1 cellular context compared by ENCODE assay signal in the genomic region with DNA sequence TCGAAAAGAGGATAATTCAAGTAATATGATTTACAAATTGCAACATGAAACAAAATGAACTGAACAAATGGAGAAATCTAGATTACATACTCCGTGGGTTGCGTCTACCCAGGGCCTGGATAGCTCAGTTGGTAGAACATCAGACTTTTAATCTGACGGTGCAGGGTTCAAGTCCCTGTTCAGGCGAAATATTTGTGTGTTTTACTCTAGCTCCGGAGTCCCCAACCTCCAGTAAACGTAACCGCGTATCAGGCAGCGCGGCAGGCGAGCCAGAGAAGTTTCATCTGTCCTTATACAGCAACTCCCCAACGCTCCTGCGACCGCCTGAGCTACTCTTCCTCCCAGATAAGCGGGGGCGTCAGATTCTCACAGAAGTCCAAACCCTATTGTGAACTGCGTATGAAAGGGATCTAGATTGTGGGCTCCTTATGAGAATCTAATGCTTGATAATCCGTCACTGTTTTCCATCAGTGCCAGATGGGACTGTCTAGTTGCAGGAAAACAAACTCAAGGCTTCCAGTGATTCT.
TF ChIP-seq lines count a peak whose summit lies in the region.

No MANE protein-coding gene starts in this region.

TF ChIP-seq in K562, 482 proteins besides CTCF, POLR2A, EP300 and RAD21 (continued from another document and continues in another):
- TF ChIP-seq, protein P1, sequence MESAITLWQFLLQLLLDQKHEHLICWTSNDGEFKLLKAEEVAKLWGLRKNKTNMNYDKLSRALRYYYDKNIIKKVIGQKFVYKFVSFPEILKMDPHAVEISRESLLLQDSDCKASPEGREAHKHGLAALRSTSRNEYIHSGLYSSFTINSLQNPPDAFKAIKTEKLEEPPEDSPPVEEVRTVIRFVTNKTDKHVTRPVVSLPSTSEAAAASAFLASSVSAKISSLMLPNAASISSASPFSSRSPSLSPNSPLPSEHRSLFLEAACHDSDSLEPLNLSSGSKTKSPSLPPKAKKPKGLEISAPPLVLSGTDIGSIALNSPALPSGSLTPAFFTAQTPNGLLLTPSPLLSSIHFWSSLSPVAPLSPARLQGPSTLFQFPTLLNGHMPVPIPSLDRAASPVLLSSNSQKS (CRISPR knock-in tag; IDR thresholded peaks at IDR 0.05): no peak
- TF ChIP-seq NFE2 (IDR thresholded peaks at IDR 0.05; ENCODE audit: low read depth): 0 out of 2 replicates have a peak, but pooled peaks have one; percentile 20
- TF ChIP-seq ZNF717 (CRISPR knock-in tag; IDR thresholded peaks at IDR 0.05): no peak
- TF ChIP-seq CCNT2 (IDR thresholded peaks at IDR 0.05; ENCODE audit: borderline replicate concordance, extremely low read depth, insufficient read length, low read depth, low read length): no peak
- peak in 1 of 2 experiments; percentile 84; a peak in 2 of 4 replicates for TF ChIP-seq CSDE1 (IDR thresholded peaks at IDR 0.05)
- TF ChIP-seq SNIP1 (IDR thresholded peaks at IDR 0.05; ENCODE audit: low read depth): 0 out of 2 replicates have a peak, but pooled peaks have one; percentile 4
- TF ChIP-seq, protein P2, sequence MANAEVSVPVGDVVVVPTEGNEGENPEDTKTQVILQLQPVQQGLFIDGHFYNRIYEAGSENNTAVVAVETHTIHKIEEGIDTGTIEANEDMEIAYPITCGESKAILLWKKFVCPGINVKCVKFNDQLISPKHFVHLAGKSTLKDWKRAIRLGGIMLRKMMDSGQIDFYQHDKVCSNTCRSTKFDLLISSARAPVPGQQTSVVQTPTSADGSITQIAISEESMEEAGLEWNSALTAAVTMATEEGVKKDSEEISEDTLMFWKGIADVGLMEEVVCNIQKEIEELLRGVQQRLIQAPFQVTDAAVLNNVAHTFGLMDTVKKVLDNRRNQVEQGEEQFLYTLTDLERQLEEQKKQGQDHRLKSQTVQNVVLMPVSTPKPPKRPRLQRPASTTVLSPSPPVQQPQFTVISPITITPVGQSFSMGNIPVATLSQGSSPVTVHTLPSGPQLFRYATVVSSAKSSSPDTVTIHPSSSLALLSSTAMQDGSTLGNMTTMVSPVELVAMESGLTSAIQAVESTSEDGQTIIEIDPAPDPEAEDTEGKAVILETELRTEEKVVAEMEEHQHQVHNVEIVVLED (CRISPR knock-in tag; IDR thresholded peaks at IDR 0.05): no peak; the same call in 1 of the 2 replicates
- TF ChIP-seq WHSC1 (IDR thresholded peaks at IDR 0.05; ENCODE audit: low read length): no peak
- TF ChIP-seq, protein P3, sequence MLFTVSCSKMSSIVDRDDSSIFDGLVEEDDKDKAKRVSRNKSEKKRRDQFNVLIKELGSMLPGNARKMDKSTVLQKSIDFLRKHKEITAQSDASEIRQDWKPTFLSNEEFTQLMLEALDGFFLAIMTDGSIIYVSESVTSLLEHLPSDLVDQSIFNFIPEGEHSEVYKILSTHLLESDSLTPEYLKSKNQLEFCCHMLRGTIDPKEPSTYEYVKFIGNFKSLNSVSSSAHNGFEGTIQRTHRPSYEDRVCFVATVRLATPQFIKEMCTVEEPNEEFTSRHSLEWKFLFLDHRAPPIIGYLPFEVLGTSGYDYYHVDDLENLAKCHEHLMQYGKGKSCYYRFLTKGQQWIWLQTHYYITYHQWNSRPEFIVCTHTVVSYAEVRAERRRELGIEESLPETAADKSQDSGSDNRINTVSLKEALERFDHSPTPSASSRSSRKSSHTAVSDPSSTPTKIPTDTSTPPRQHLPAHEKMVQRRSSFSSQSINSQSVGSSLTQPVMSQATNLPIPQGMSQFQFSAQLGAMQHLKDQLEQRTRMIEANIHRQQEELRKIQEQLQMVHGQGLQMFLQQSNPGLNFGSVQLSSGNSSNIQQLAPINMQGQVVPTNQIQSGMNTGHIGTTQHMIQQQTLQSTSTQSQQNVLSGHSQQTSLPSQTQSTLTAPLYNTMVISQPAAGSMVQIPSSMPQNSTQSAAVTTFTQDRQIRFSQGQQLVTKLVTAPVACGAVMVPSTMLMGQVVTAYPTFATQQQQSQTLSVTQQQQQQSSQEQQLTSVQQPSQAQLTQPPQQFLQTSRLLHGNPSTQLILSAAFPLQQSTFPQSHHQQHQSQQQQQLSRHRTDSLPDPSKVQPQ (CRISPR knock-in tag; IDR thresholded peaks at IDR 0.05; ENCODE audit: borderline replicate concordance): no peak
- TF ChIP-seq TBP (optimal IDR thresholded peaks at IDR 0.05; ENCODE audit: low read depth, low read length): peak; percentile 100
- no peak for TF ChIP-seq GTF2F1 (IDR thresholded peaks at IDR 0.05; ENCODE audit: low read depth, low read length)
- no peak for TF ChIP-seq SIRT6 (IDR thresholded peaks at IDR 0.05; ENCODE audit: low read depth, low read length)
- no peak for TF ChIP-seq ZNF583 (CRISPR knock-in tag; IDR thresholded peaks at IDR 0.05)
- TF ChIP-seq ZNF444 (CRISPR knock-in tag; IDR thresholded peaks at IDR 0.05): no peak
- peak; percentile 85 for TF ChIP-seq CBFA2T3 (IDR thresholded peaks at IDR 0.05)
- peak; percentile 64 for TF ChIP-seq CBFA2T2 (conservative IDR thresholded peaks at IDR 0.05)
- peak; percentile 89 to 97; a peak in 3 of 4 replicates for TF ChIP-seq ARNT (IDR thresholded peaks at IDR 0.05)
- no peak for TF ChIP-seq SRSF7 (optimal IDR thresholded peaks at IDR 0.05; ENCODE audit: low read depth, low read length)
- no peak for TF ChIP-seq RBM17 (IDR thresholded peaks at IDR 0.05; ENCODE audit: borderline replicate concordance, low read depth, low read length)
- TF ChIP-seq, protein P4, sequence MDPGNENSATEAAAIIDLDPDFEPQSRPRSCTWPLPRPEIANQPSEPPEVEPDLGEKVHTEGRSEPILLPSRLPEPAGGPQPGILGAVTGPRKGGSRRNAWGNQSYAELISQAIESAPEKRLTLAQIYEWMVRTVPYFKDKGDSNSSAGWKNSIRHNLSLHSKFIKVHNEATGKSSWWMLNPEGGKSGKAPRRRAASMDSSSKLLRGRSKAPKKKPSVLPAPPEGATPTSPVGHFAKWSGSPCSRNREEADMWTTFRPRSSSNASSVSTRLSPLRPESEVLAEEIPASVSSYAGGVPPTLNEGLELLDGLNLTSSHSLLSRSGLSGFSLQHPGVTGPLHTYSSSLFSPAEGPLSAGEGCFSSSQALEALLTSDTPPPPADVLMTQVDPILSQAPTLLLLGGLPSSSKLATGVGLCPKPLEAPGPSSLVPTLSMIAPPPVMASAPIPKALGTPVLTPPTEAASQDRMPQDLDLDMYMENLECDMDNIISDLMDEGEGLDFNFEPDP (CRISPR knock-in tag; IDR thresholded peaks at IDR 0.05): no peak
- 0 out of 2 replicates have a peak, but pooled peaks have one; percentile 13 for TF ChIP-seq ZNF384 (IDR thresholded peaks at IDR 0.05; ENCODE audit: low read depth, low read length)
- TF ChIP-seq, protein P5, sequence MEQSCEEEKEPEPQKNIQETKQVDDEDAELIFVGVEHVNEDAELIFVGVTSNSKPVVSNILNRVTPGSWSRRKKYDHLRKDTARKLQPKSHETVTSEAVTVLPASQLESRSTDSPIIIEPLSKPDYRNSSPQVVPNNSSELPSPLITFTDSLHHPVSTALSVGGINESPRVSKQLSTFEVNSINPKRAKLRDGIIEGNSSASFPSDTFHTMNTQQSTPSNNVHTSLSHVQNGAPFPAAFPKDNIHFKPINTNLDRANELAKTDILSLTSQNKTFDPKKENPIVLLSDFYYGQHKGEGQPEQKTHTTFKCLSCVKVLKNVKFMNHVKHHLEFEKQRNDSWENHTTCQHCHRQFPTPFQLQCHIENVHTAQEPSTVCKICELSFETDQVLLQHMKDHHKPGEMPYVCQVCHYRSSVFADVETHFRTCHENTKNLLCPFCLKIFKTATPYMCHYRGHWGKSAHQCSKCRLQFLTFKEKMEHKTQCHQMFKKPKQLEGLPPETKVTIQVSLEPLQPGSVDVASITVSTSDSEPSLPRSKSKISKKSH (CRISPR knock-in tag; IDR thresholded peaks at IDR 0.05): no peak
- TF ChIP-seq PTRF (tag; IDR thresholded peaks at IDR 0.05): no peak
- no peak for TF ChIP-seq ZNF217 (CRISPR knock-in tag; IDR thresholded peaks at IDR 0.05)
- TF ChIP-seq EHMT2 (IDR thresholded peaks at IDR 0.05): no peak
- peak; percentile 68 for TF ChIP-seq L3MBTL2 (IDR thresholded peaks at IDR 0.05)
- TF ChIP-seq SMARCE1 (IDR thresholded peaks at IDR 0.05): peak; percentile 69
- TF ChIP-seq PTBP1 (IDR thresholded peaks at IDR 0.05; ENCODE audit: low read depth, low read length): 0 out of 2 replicates have a peak, but pooled peaks have one; percentile 45
- no peak for TF ChIP-seq ZNF143 (CRISPR knock-in tag; IDR thresholded peaks at IDR 0.05)
- peak; percentile 89 for TF ChIP-seq SOX6 (IDR thresholded peaks at IDR 0.05)
- peak; percentile 63 for TF ChIP-seq RBM25 (IDR thresholded peaks at IDR 0.05; ENCODE audit: low read depth, low read length, severe bottlenecking)
- no peak for TF ChIP-seq ZNF668 (CRISPR knock-in tag; IDR thresholded peaks at IDR 0.05)
- TF ChIP-seq ZNF3 (CRISPR knock-in tag; IDR thresholded peaks at IDR 0.05): no peak
- TF ChIP-seq MECOM (CRISPR knock-in tag; IDR thresholded peaks at IDR 0.05): peak; percentile 68; the same call in 1 of the 2 replicates
- TF ChIP-seq ZNF165 (CRISPR knock-in tag; IDR thresholded peaks at IDR 0.05; ENCODE audit: borderline replicate concordance): no peak
- TF ChIP-seq TRIM28 (IDR thresholded peaks at IDR 0.05): peak; percentile 78
- TF ChIP-seq CHD1 (IDR thresholded peaks at IDR 0.05; ENCODE audit: low read length): peak; percentile 75
- TF ChIP-seq MED1 (CRISPR knock-in tag; IDR thresholded peaks at IDR 0.05; ENCODE audit: borderline replicate concordance): no peak
- TF ChIP-seq ZSCAN29 (IDR thresholded peaks at IDR 0.05): peak; percentile 94
- TF ChIP-seq, protein P6, sequence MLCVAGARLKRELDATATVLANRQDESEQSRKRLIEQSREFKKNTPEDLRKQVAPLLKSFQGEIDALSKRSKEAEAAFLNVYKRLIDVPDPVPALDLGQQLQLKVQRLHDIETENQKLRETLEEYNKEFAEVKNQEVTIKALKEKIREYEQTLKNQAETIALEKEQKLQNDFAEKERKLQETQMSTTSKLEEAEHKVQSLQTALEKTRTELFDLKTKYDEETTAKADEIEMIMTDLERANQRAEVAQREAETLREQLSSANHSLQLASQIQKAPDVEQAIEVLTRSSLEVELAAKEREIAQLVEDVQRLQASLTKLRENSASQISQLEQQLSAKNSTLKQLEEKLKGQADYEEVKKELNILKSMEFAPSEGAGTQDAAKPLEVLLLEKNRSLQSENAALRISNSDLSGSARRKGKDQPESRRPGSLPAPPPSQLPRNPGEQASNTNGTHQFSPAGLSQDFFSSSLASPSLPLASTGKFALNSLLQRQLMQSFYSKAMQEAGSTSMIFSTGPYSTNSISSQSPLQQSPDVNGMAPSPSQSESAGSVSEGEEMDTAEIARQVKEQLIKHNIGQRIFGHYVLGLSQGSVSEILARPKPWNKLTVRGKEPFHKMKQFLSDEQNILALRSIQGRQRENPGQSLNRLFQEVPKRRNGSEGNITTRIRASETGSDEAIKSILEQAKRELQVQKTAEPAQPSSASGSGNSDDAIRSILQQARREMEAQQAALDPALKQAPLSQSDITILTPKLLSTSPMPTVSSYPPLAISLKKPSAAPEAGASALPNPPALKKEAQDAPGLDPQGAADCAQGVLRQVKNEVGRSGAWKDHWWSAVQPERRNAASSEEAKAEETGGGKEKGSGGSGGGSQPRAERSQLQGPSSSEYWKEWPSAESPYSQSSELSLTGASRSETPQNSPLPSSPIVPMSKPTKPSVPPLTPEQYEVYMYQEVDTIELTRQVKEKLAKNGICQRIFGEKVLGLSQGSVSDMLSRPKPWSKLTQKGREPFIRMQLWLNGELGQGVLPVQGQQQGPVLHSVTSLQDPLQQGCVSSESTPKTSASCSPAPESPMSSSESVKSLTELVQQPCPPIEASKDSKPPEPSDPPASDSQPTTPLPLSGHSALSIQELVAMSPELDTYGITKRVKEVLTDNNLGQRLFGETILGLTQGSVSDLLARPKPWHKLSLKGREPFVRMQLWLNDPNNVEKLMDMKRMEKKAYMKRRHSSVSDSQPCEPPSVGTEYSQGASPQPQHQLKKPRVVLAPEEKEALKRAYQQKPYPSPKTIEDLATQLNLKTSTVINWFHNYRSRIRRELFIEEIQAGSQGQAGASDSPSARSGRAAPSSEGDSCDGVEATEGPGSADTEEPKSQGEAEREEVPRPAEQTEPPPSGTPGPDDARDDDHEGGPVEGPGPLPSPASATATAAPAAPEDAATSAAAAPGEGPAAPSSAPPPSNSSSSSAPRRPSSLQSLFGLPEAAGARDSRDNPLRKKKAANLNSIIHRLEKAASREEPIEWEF (CRISPR knock-in tag; IDR thresholded peaks at IDR 0.05): no peak
- no peak for TF ChIP-seq HNRNPH1 (optimal IDR thresholded peaks at IDR 0.05; ENCODE audit: low read depth, low read length)
- TF ChIP-seq NCOA1 (IDR thresholded peaks at IDR 0.05; ENCODE audit: low read depth): peak; percentile 59
- no peak for TF ChIP-seq RUNX1 (IDR thresholded peaks at IDR 0.05; ENCODE audit: low read depth)
- TF ChIP-seq SMAD4 (CRISPR knock-in tag; conservative IDR thresholded peaks at IDR 0.05): peak; percentile 78
- TF ChIP-seq KDM4B (IDR thresholded peaks at IDR 0.05; ENCODE audit: borderline replicate concordance in 2 of 2, low read depth in 1 of 2): no peak
- TF ChIP-seq, protein P7, sequence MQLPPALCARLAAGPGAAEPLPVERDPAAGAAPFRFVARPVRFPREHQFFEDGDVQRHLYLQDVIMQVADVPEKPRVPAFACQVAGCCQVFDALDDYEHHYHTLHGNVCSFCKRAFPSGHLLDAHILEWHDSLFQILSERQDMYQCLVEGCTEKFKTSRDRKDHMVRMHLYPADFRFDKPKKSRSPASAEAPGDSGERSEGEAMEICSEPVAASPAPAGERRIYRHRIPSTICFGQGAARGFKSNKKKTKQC (CRISPR knock-in tag; IDR thresholded peaks at IDR 0.05): no peak
- no peak for TF ChIP-seq ZNF41 (CRISPR knock-in tag; conservative IDR thresholded peaks at IDR 0.05)
- peak; percentile 34; the same call in 1 of the 2 replicates for TF ChIP-seq ZFX (CRISPR knock-in tag; IDR thresholded peaks at IDR 0.05)
- TF ChIP-seq DNMT1 (IDR thresholded peaks at IDR 0.05): no peak
- TF ChIP-seq KAT7 (CRISPR knock-in tag; IDR thresholded peaks at IDR 0.05; ENCODE audit: borderline replicate concordance): peak; percentile 92; the same call in 1 of the 2 replicates
- TF ChIP-seq CXXC5 (CRISPR knock-in tag; IDR thresholded peaks at IDR 0.05): peak; percentile 98
- TF ChIP-seq CAMTA2 (CRISPR knock-in tag; conservative IDR thresholded peaks at IDR 0.05): no peak
- TF ChIP-seq JUND (IDR thresholded peaks at IDR 0.05; ENCODE audit: borderline replicate concordance, low read depth, low read length): peak; percentile 78
- no peak; the same call in 1 of the 3 replicates for TF ChIP-seq JUND (tag; IDR thresholded peaks at IDR 0.05; ENCODE audit: borderline replicate concordance, low read depth, low read length)
- TF ChIP-seq HNRNPLL (IDR thresholded peaks at IDR 0.05; ENCODE audit: low read depth, low read length, poor library complexity, severe bottlenecking): peak; percentile 95
- TF ChIP-seq, protein P8, sequence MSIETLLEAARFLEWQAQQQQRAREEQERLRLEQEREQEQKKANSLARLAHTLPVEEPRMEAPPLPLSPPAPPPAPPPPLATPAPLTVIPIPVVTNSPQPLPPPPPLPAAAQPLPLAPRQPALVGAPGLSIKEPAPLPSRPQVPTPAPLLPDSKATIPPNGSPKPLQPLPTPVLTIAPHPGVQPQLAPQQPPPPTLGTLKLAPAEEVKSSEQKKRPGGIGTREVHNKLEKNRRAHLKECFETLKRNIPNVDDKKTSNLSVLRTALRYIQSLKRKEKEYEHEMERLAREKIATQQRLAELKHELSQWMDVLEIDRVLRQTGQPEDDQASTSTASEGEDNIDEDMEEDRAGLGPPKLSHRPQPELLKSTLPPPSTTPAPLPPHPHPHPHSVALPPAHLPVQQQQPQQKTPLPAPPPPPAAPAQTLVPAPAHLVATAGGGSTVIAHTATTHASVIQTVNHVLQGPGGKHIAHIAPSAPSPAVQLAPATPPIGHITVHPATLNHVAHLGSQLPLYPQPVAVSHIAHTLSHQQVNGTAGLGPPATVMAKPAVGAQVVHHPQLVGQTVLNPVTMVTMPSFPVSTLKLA (conservative IDR thresholded peaks at IDR 0.05): peak in 1 of 2 experiments; percentile 63; a peak in 2 of 4 replicates
- peak; percentile 16; the same call in 1 of the 2 replicates for TF ChIP-seq MAFF (IDR thresholded peaks at IDR 0.05; ENCODE audit: low read length)
